10 cellular contexts compared by ENCODE assay signal in genomic region chr4:10893417-10893816, GRCh38.
DNase-seq lines count a peak whose midpoint lies in the region; ATAC-seq and TF ChIP-seq lines count a peak whose summit lies in the region.
"Had no signal": no experiment of that assay in that cellular context is flagged by ENCODE, and none has a peak within 500 bp of the region (broad histone marks: within the 10 kb centered on the region; RNA-seq: fewer than 3 reads in every experiment).

No MANE protein-coding gene starts in this region.

- intact Hi-C loops in HCT116 (cut with micrococcal nuclease) (loop anchor here (10.0 kb wide), 2 partner anchors 299 to 511 kb away; no protein-coding TSS in a partner anchor), aorta (cut with DNase I) (no loop called here)

- H3K9me2 ChIP-seq in HCT116 (ENCODE audit: insufficient read depth) (no peaks in the 10 kb centered on the region), neural cell (ENCODE audit: insufficient read depth, low read length) (no peaks in the 10 kb centered on the region)

- ATAC-seq in HCT116 (peak; percentile 80), aorta (ENCODE audit: low FRiP score) (no peak)

- no peak overlapping the region for H3K4me3 ChIP-seq in HCT116 (replicated peaks in 1 of 2; ENCODE audit: low read depth in 1 of 2, low read length in 2 of 2)
- H3K4me3 ChIP-seq in Peyer's patch, result no peak overlapping the region
- no peak overlapping the region for H3K4me3 ChIP-seq in neural cell (ENCODE audit: low read length)
- no peak overlapping the region for H3K4me3 ChIP-seq in aorta (ENCODE audit: low read length in 2 of 2)

- H3K4me2 ChIP-seq in HCT116 (ENCODE audit: low read length) (no peak overlapping the region), neural cell (ENCODE audit: low read length) (no peak overlapping the region)

- H3K79me2 ChIP-seq in HCT116 (ENCODE audit: insufficient read depth, low read length), result no peaks in the 10 kb centered on the region
- no peaks in the 10 kb centered on the region for H3K79me2 ChIP-seq in neural cell (replicated peaks; ENCODE audit: insufficient read depth, low read length)

- TF ChIP-seq EP300 in neural cell (conservative IDR thresholded peaks at IDR 0.05; ENCODE audit: poor library complexity, severe bottlenecking), result no peak

- H3K9me3 ChIP-seq in HCT116 (ENCODE audit: control insufficient read depth in 1 of 2, insufficient read depth in 1 of 2, low read depth in 1 of 2, low read length in 2 of 2) (no peaks in the 10 kb centered on the region), Peyer's patch (no peaks in the 10 kb centered on the region), neural cell (ENCODE audit: low read length) (no peaks in the 10 kb centered on the region), aorta (ENCODE audit: control insufficient read depth, low read length) (peaks cover 1% of the 10 kb centered on the region)

- CTCF ChIA-PET in HCT116 (lab: Charles Lee), result interaction anchor here (1.5 to 3.1 kb wide), 2 partner anchors 13 to 237 kb away, joined by 3 to 10 read pairs; no protein-coding TSS in a partner anchor

- RAD21 ChIA-PET in HCT116 (lab: Charles Lee; ENCODE audit: low non-redundant PET in 1 of 2, low total read pairs in 2 of 2, uncharacterized antibody in 2 of 2, unreplicated experiment in 2 of 2), result no interaction called here

- POLR2A ChIA-PET in HCT116 (lab: Charles Lee), result no interaction called here

- DNase-seq in NCI-H146 (lab: John Stamatoyannopoulos, UW) (peak; percentile 5), NCI-H146 treated with DMSO at 0.1 percent for 48 hours (lab: John Stamatoyannopoulos, UW; ENCODE audit: unreplicated experiment) (no peak), HCT116 (ENCODE audit: low read depth, low spot score) (no peak), Peyer's patch (no peak), NK-92 (lab: John Stamatoyannopoulos, UW; ENCODE audit: unreplicated experiment) (no peak), HuH-7.5 (ENCODE audit: low spot score) (no peak), aorta (no peak)
- DNase-seq: activated CD4-positive, alpha-beta T cell treated with anti-CD3 and anti-CD28 coated beads for 1 hour; retina had no signal

- TF ChIP-seq RAD21 in HCT116 (IDR thresholded peaks at IDR 0.05; ENCODE audit: low read depth) (peak; percentile 56), neural cell (conservative IDR thresholded peaks at IDR 0.05) (no peak)

- no peak overlapping the region for H2AFZ ChIP-seq in HCT116 (ENCODE audit: low read depth, low read length, poor library complexity, severe bottlenecking)
- no peak overlapping the region for H2AFZ ChIP-seq in neural cell (ENCODE audit: low read depth, low read length)

- TF ChIP-seq POLR2A in HCT116 (IDR thresholded peaks at IDR 0.05; ENCODE audit: borderline replicate concordance, extremely low read depth, insufficient read depth, insufficient read length), result no peak
- no peak for TF ChIP-seq POLR2A in Peyer's patch (IDR thresholded peaks at IDR 0.05)

- no TSS peak for BruUV-seq in HCT116 (replicated peaks; lab: Mats Ljungman, UMichigan)

- no peaks in the 10 kb centered on the region for H3F3A ChIP-seq in neural cell (ENCODE audit: insufficient read depth, low read length, poor library complexity, severe bottlenecking)

- H3K9ac ChIP-seq in HCT116 (ENCODE audit: low read length) (no peak overlapping the region), neural cell (ENCODE audit: low read length) (no peak overlapping the region)

- no peaks in the 10 kb centered on the region for H4K20me1 ChIP-seq in HCT116 (ENCODE audit: insufficient read depth)
- no peaks in the 10 kb centered on the region for H4K20me1 ChIP-seq in neural cell (ENCODE audit: insufficient read depth)

- H3K27me3 ChIP-seq in HCT116 (ENCODE audit: insufficient read depth, low read length) (no peaks in the 10 kb centered on the region), Peyer's patch (no peaks in the 10 kb centered on the region), neural cell (ENCODE audit: insufficient read depth, low read depth, low read length) (no peaks in the 10 kb centered on the region), aorta (ENCODE audit: control insufficient read depth in 1 of 2, insufficient read depth in 2 of 2, low read length in 1 of 2) (no peaks in the 10 kb centered on the region)

- no peaks in the 10 kb centered on the region for H3K36me3 ChIP-seq in HCT116 (ENCODE audit: control insufficient read depth in 1 of 2, insufficient read depth in 2 of 2, low read length in 2 of 2)
- H3K36me3 ChIP-seq in Peyer's patch, result no peaks in the 10 kb centered on the region
- H3K36me3 ChIP-seq in neural cell (ENCODE audit: insufficient read depth, low read length), result no peaks in the 10 kb centered on the region
- no peaks in the 10 kb centered on the region for H3K36me3 ChIP-seq in aorta (ENCODE audit: control insufficient read depth in 1 of 2, insufficient read depth in 2 of 2, low read length in 1 of 2)

- TF ChIP-seq CTCF in HCT116 (IDR thresholded peaks at IDR 0.05 in 2 of 3, conservative IDR thresholded peaks at IDR 0.05 in 1 of 3; ENCODE audit: borderline replicate concordance in 1 of 3, insufficient read depth in 1 of 3, low read depth in 2 of 3, low read length in 2 of 3), result peak; percentile 6 to 65 (median 62); a peak in 4 of 6 replicates
- peak in 5 of 6 experiments; percentile 13 to 26 (median 21) for TF ChIP-seq CTCF in Peyer's patch (IDR thresholded peaks at IDR 0.05)
- TF ChIP-seq CTCF in neural cell (IDR thresholded peaks at IDR 0.05; ENCODE audit: poor library complexity, severe bottlenecking), result peak; percentile 17

- no peak overlapping the region for H3K27ac ChIP-seq in HCT116 (ENCODE audit: low read depth, low read length)
- H3K27ac ChIP-seq in Peyer's patch, result no peak overlapping the region
- no peak overlapping the region for H3K27ac ChIP-seq in neural cell (ENCODE audit: low read length)
- H3K27ac ChIP-seq in aorta (ENCODE audit: low read depth in 1 of 2, low read length in 2 of 2), result no peak overlapping the region

- H3K4me1 ChIP-seq in HCT116 (ENCODE audit: control insufficient read depth in 1 of 2, insufficient read depth in 2 of 2, low read length in 2 of 2) (no peaks in the 10 kb centered on the region), Peyer's patch (no peaks in the 10 kb centered on the region), aorta (ENCODE audit: control insufficient read depth in 1 of 2, insufficient read depth in 2 of 2, low read length in 2 of 2) (no peaks in the 10 kb centered on the region)

TF ChIP-seq in HCT116, 20 proteins besides CTCF, POLR2A, EP300 and RAD21:
- TF ChIP-seq SIN3A (IDR thresholded peaks at IDR 0.05; ENCODE audit: low read depth) (no peak), REST (IDR thresholded peaks at IDR 0.05; ENCODE audit: low read depth) (no peak), CEBPB (IDR thresholded peaks at IDR 0.05; ENCODE audit: low read depth) (no peak)

TF ChIP-seq in neural cell, 6 proteins besides CTCF, POLR2A, EP300 and RAD21:
- TF ChIP-seq REST (IDR thresholded peaks at IDR 0.05; ENCODE audit: borderline replicate concordance), result no peak
- no peak for TF ChIP-seq MXI1 (conservative IDR thresholded peaks at IDR 0.05; ENCODE audit: poor library complexity, severe bottlenecking)
- no peak for TF ChIP-seq SMC3 (conservative IDR thresholded peaks at IDR 0.05; ENCODE audit: poor library complexity)
- no peak for TF ChIP-seq POLR2AphosphoS5 (IDR thresholded peaks at IDR 0.05)
- TF ChIP-seq EZH2 (IDR thresholded peaks at IDR 0.05; ENCODE audit: borderline replicate concordance, insufficient read depth, low read length, poor library complexity, severe bottlenecking), result no peak
- TF ChIP-seq TAF1 (IDR thresholded peaks at IDR 0.05; ENCODE audit: low read depth), result no peak
